19 cellular contexts compared by ENCODE assay signal in genomic region chr14:46573518-46573917, GRCh38.
DNase-seq lines count a peak whose midpoint lies in the region; ATAC-seq and TF ChIP-seq lines count a peak whose summit lies in the region.
"Had no signal": no experiment of that assay in that cellular context is flagged by ENCODE, and none has a peak within 500 bp of the region (broad histone marks: within the 10 kb centered on the region; RNA-seq: fewer than 3 reads in every experiment).

No MANE protein-coding gene starts in this region.

- no peaks in the 10 kb centered on the region for H3K36me3 ChIP-seq in BLaER1 treated with 17β-estradiol and CSF1 and Interleukin-3, amounts not matched to agents 10 nM and 100 nM
- no peaks in the 10 kb centered on the region for H3K36me3 ChIP-seq in SU-DHL-6 (ENCODE audit: low read length)
- H3K36me3 ChIP-seq in neuronal stem cell (replicated peaks in 1 of 2; ENCODE audit: control insufficient read depth in 2 of 2, insufficient read depth in 2 of 2, low read length in 2 of 2): no peaks in the 10 kb centered on the region

- H4K20me1 ChIP-seq in BLaER1 treated with 17β-estradiol and CSF1 and Interleukin-3, amounts not matched to agents 10 nM and 100 nM: no peaks in the 10 kb centered on the region
- H4K20me1 ChIP-seq in SU-DHL-6 (ENCODE audit: low read depth, low read length): no peaks in the 10 kb centered on the region

- H3K27me3 ChIP-seq in BLaER1 treated with 17β-estradiol and CSF1 and Interleukin-3, amounts not matched to agents 10 nM and 100 nM: no peaks in the 10 kb centered on the region
- H3K27me3 ChIP-seq in SU-DHL-6 (ENCODE audit: low read length) (no peaks in the 10 kb centered on the region), neuronal stem cell (ENCODE audit: control insufficient read depth in 3 of 3, insufficient read depth in 3 of 3, low read depth in 1 of 3, low read length in 3 of 3) (no peaks in the 10 kb centered on the region)

- H4K8ac ChIP-seq in neuronal stem cell (ENCODE audit: low read depth, low read length): no peak overlapping the region

- H2AFZ ChIP-seq in SU-DHL-6 (ENCODE audit: low read depth, low read length, severe bottlenecking): peak overlapping the region; percentile 29
- peak overlapping the region; percentile 35 for H2AFZ ChIP-seq in neuronal stem cell (ENCODE audit: low read length)
- H2AFZ ChIP-seq: GM23338 had no signal

- peak; percentile 83 for DNase-seq in left kidney (ENCODE audit: low read depth, low spot score)
- no peak for DNase-seq in neuronal stem cell (ENCODE audit: low spot score)
- no peak for DNase-seq in activated naive CD4-positive, alpha-beta T cell treated with anti-CD3 and anti-CD28 coated beads, Interleukin-2, amount 50 U/mL, for 16 hours
- no peak for DNase-seq in dermis blood vessel endothelial cell
- no peak for DNase-seq in activated T-cell treated with anti-CD3 and anti-CD28 coated beads for 4 hours
- DNase-seq: 8988T; ACHN; CD8-positive, alpha-beta T cell; COR-L47; DMS153; DMS79 treated with DMSO at 0.1 percent for 48 hours; GDM1; H7 had no signal

- TF ChIP-seq CTCF in SU-DHL-6 (IDR thresholded peaks at IDR 0.05; ENCODE audit: insufficient read depth, low read length, poor library complexity, severe bottlenecking): no peak

- peaks cover 5 to 12% (median 10%) of the 10 kb centered on the region in 11 experiments; a peak in 13 of 22 replicates for H3K9me3 ChIP-seq in BLaER1 treated with 17β-estradiol and CSF1 and Interleukin-3, amounts not matched to agents 10 nM and 100 nM (replicated peaks in 1 of 11)
- H3K9me3 ChIP-seq in SU-DHL-6 (ENCODE audit: insufficient read depth, low read length): no peaks in the 10 kb centered on the region
- peaks cover 0 to 3% of the 10 kb centered on the region in 2 donors for H3K9me3 ChIP-seq in neuronal stem cell (replicated peaks in 1 of 2; ENCODE audit: control insufficient read depth in 2 of 2, insufficient read depth in 1 of 2, low read depth in 1 of 2, low read length in 2 of 2)

- H3K79me2 ChIP-seq in SU-DHL-6 (ENCODE audit: insufficient read depth, low read length): no peaks in the 10 kb centered on the region

- H3K4me2 ChIP-seq in BLaER1 treated with 17β-estradiol and CSF1 and Interleukin-3, amounts not matched to agents 10 nM and 100 nM: peak overlapping the region; percentile 56 to 91 (median 70)
- H3K4me2 ChIP-seq in SU-DHL-6 (ENCODE audit: low read depth, low read length, poor library complexity, severe bottlenecking) (no peak overlapping the region), neuronal stem cell (ENCODE audit: insufficient read depth, low read length, poor library complexity, severe bottlenecking) (no peak overlapping the region)
- H3K4me2 ChIP-seq: GM23338 had no signal

- H2BK120ac ChIP-seq in neuronal stem cell (ENCODE audit: low read depth, low read length): no peak overlapping the region

- no peaks in the 10 kb centered on the region for H3F3A ChIP-seq in SU-DHL-6 (ENCODE audit: insufficient read depth)

- H3K4ac ChIP-seq in neuronal stem cell (ENCODE audit: low read length): no peak overlapping the region

- H2BK15ac ChIP-seq in neuronal stem cell (ENCODE audit: low read length): no peak overlapping the region

- peaks cover 22 to 42% (median 36%) of the 10 kb centered on the region in 10 experiments for H3K4me1 ChIP-seq in BLaER1 treated with 17β-estradiol and CSF1 and Interleukin-3, amounts not matched to agents 10 nM and 100 nM
- no peaks in the 10 kb centered on the region for H3K4me1 ChIP-seq in neuronal stem cell (ENCODE audit: control insufficient read depth in 2 of 2, insufficient read depth in 1 of 2, low read depth in 1 of 2, low read length in 2 of 2)

- H3K9me2 ChIP-seq in SU-DHL-6 (replicated peaks; ENCODE audit: insufficient read depth, low read length): no peaks in the 10 kb centered on the region

- H3K23ac ChIP-seq in neuronal stem cell (ENCODE audit: low read depth, low read length, poor library complexity): no peak overlapping the region

- no peak overlapping the region for H3K4me3 ChIP-seq in BLaER1 treated with 17β-estradiol and CSF1 and Interleukin-3, amounts not matched to agents 10 nM and 100 nM
- no peak overlapping the region for H3K4me3 ChIP-seq in SU-DHL-6 (ENCODE audit: insufficient read depth, low read length, poor library complexity, severe bottlenecking)
- no peak overlapping the region for H3K4me3 ChIP-seq in neuronal stem cell (ENCODE audit: low read length in 2 of 2)
- H3K4me3 ChIP-seq: GM23338 had no signal

- H3K9ac ChIP-seq in BLaER1 treated with 17β-estradiol and CSF1 and Interleukin-3, amounts not matched to agents 10 nM and 100 nM: peak overlapping the region in 4 of 11 experiments; percentile 44 to 70 (median 62); a peak in 5 of 22 replicates
- H3K9ac ChIP-seq in SU-DHL-6 (ENCODE audit: low read length) (no peak overlapping the region), neuronal stem cell (ENCODE audit: low read depth, low read length, poor library complexity) (no peak overlapping the region)

- H4K91ac ChIP-seq in neuronal stem cell (ENCODE audit: low read depth, low read length, poor library complexity): no peak overlapping the region

- H3K27ac ChIP-seq in BLaER1 treated with 17β-estradiol and CSF1 and Interleukin-3, amounts not matched to agents 10 nM and 100 nM: peak overlapping the region in 10 of 11 experiments; percentile 57 to 85 (median 80); a peak in 21 of 22 replicates
- H3K27ac ChIP-seq in SU-DHL-6 (ENCODE audit: low read depth, low read length): no peak overlapping the region
- no peak overlapping the region for H3K27ac ChIP-seq in neuronal stem cell (replicated peaks; ENCODE audit: low read length)
- H3K27ac ChIP-seq: C4-2B had no signal

- no peak overlapping the region for H3K14ac ChIP-seq in neuronal stem cell (ENCODE audit: low read length)

- no peaks in the 10 kb centered on the region for H3K79me1 ChIP-seq in neuronal stem cell (ENCODE audit: low read depth, low read length)

- no peak overlapping the region for H2BK12ac ChIP-seq in neuronal stem cell (ENCODE audit: low read length)

- no peak overlapping the region for H2AK5ac ChIP-seq in neuronal stem cell (ENCODE audit: low read depth, low read length)

- H2BK5ac ChIP-seq in neuronal stem cell (ENCODE audit: low read length): no peak overlapping the region

- no peak overlapping the region for H3K18ac ChIP-seq in neuronal stem cell (ENCODE audit: low read length)

- ATAC-seq in HG02798 (IDR thresholded peaks at IDR 0.05; ENCODE audit: poor library complexity, unreplicated experiment): no peak
- ATAC-seq: CD8-positive, alpha-beta T cell; GM23338; HepG2 had no signal

Comparison
In these comparisons a context has a peak if more than half of its experiments do, and no peak if none do; other contexts are left out.
1. H3K27ac ChIP-seq: peak in BLaER1 treated with 17β-estradiol and CSF1 and Interleukin-3, amounts not matched to agents 10 nM and 100 nM (10 of 11); none in SU-DHL-6 (single experiment) and neuronal stem cell (single experiment).
2. H3K4me2 ChIP-seq: peak in BLaER1 treated with 17β-estradiol and CSF1 and Interleukin-3, amounts not matched to agents 10 nM and 100 nM (11 of 11); none in SU-DHL-6 (single experiment) and neuronal stem cell (single experiment).